ENCODE assay signal across 8 cellular contexts in genomic region chr7:117873056-117873932, GRCh38. TPM values are rescaled to one million over a fixed set of nuclear protein-coding genes. Genes with fewer than 3 reads are reported as not detected.
DNase-seq lines count a peak whose midpoint lies in the region; ATAC-seq and TF ChIP-seq lines count a peak whose summit lies in the region.

Gene CTTNBP2, minus strand, starts transcription at chr7:117873441. Its CDS starts 26 bp downstream, at chr7:117873415.

- intact Hi-C loops in activated CD4-positive, alpha-beta T cell treated with anti-CD3 and anti-CD28 coated beads, Interleukin-2, amount 10 ng/mL, durations not matched to agents 24 days and 14 days (cut with micrococcal nuclease), result no loop called here
- intact Hi-C loops in psoas muscle (cut with DNase I), result no loop called here

- DNase-seq in activated CD4-positive, alpha-beta T cell treated with anti-CD3 and anti-CD28 coated beads, Interleukin-2, amount 10 ng/mL, durations not matched to agents 24 days and 14 days, result peak; percentile 62
- DNase-seq in activated CD4-positive, alpha-beta T cell treated with anti-CD3 and anti-CD28 coated beads for 1 hour, result no peak
- DNase-seq in NCI-H1092 treated with DMSO at 0.1 percent for 48 hours (lab: John Stamatoyannopoulos, UW), result peak; percentile 22
- DNase-seq in astrocyte of the hippocampus (ENCODE audit: low read depth, low spot score), result peak; percentile 81
- peak; percentile 52 to 78 for DNase-seq in hippocampal formation (lab: John Stamatoyannopoulos, UW)
- peak; percentile 59 to 72 for DNase-seq in psoas muscle

- H3K27ac ChIP-seq in psoas muscle, result no peak within 1 kb of the TSS

- TF ChIP-seq CTCF in psoas muscle (IDR thresholded peaks at IDR 0.05), result no peak

- H3K9me3 Mint-ChIP-seq in activated CD4-positive, alpha-beta T cell treated with anti-CD3 and anti-CD28 coated beads, Interleukin-2, amount 10 ng/mL, durations not matched to agents 24 days and 14 days, result no peaks in the 10 kb centered on the region

- no peak within 1 kb of the TSS for H3K27ac Mint-ChIP-seq in activated CD4-positive, alpha-beta T cell treated with anti-CD3 and anti-CD28 coated beads, Interleukin-2, amount 10 ng/mL, durations not matched to agents 24 days and 14 days

- H3K4me3 Mint-ChIP-seq in activated CD4-positive, alpha-beta T cell treated with anti-CD3 and anti-CD28 coated beads, Interleukin-2, amount 10 ng/mL, durations not matched to agents 24 days and 14 days, result peak within 1 kb of the TSS; percentile 56

- peaks cover 2% of the 10 kb centered on the region for H3K36me3 Mint-ChIP-seq in activated CD4-positive, alpha-beta T cell treated with anti-CD3 and anti-CD28 coated beads, Interleukin-2, amount 10 ng/mL, durations not matched to agents 24 days and 14 days (ENCODE audit: low read depth)

- H3K9me3 ChIP-seq in psoas muscle, result no peaks in the 10 kb centered on the region

- H3K27me3 ChIP-seq in psoas muscle (ENCODE audit: insufficient read depth in 3 of 3, low read length in 2 of 3), result peaks cover 0 to 36% (median 8%) of the 10 kb centered on the region in 3 donors

- H3K36me3 ChIP-seq in psoas muscle (ENCODE audit: insufficient read depth in 1 of 2, low read depth in 1 of 2), result no peaks in the 10 kb centered on the region

- peak within 1 kb of the TSS; percentile 75 for H3K4me3 ChIP-seq in psoas muscle

- 0 to 1% (median 1%) methylated on average over 51 to 113 of the region's 113 CpGs for WGBS in psoas muscle, 3 donors

- peaks cover 5% of the 10 kb centered on the region for H3K4me1 ChIP-seq in psoas muscle

- peak; percentile 32 to 75 (median 61) for ATAC-seq in psoas muscle
- no peak for ATAC-seq in GM19324 (IDR thresholded peaks at IDR 0.05; ENCODE audit: low FRiP score, unreplicated experiment)
- no peak for ATAC-seq in HG02981 (IDR thresholded peaks at IDR 0.05; ENCODE audit: unreplicated experiment)

- H3K4me1 Mint-ChIP-seq in activated CD4-positive, alpha-beta T cell treated with anti-CD3 and anti-CD28 coated beads, Interleukin-2, amount 10 ng/mL, durations not matched to agents 24 days and 14 days, result peaks cover 6% of the 10 kb centered on the region

- H3K27me3 Mint-ChIP-seq in activated CD4-positive, alpha-beta T cell treated with anti-CD3 and anti-CD28 coated beads, Interleukin-2, amount 10 ng/mL, durations not matched to agents 24 days and 14 days, result peaks cover 54% of the 10 kb centered on the region

RNA-seq across cellular contexts. Expression of gene CTTNBP2, which starts in this region (rescaled TPM):
- not detected in 2 replicates for total RNA-seq in activated CD4-positive, alpha-beta T cell treated with anti-CD3 and anti-CD28 coated beads, Interleukin-2, amount 10 ng/mL, durations not matched to agents 24 days and 14 days
- total RNA-seq in psoas muscle, result 1 to 10 TPM in 1 of 4 donors, under 1 TPM in 3; 0.34 to 1.8 (median 0.52) TPM
- under 1 TPM; 0.10 to 0.38 (median 0.26) TPM for polyA plus RNA-seq in psoas muscle

Comparison
In these comparisons a context has a peak if more than half of its experiments do, and no peak if none do; other contexts are left out.
1. Peak in DNase-seq in activated CD4-positive, alpha-beta T cell treated with anti-CD3 and anti-CD28 coated beads, Interleukin-2, amount 10 ng/mL, durations not matched to agents 24 days and 14 days; RNA of the gene not detected or under 1 TPM.
2. ATAC-seq: peak in psoas muscle (4 of 4); none in GM19324 (single experiment) and HG02981 (single experiment).